ENCODE assay signal across 12 cellular contexts in genomic region chr2:218985021-218985324, GRCh38. TPM values are rescaled to one million over a fixed set of nuclear protein-coding genes. Genes with fewer than 3 reads are reported as not detected.
DNase-seq lines count a peak whose midpoint lies in the region; ATAC-seq and TF ChIP-seq lines count a peak whose summit lies in the region.
"Had no signal": no experiment of that assay in that cellular context is flagged by ENCODE, and none has a peak within 500 bp of the region (broad histone marks: within the 10 kb centered on the region; RNA-seq: fewer than 3 reads in every experiment).

TSS of gene FEV (minus strand) at chr2:218985184. CDS start at chr2:218985075, 109 bp downstream.

- peaks cover 14% of the 10 kb centered on the region for H3K4me1 ChIP-seq in neural progenitor cell
- H3K4me1 ChIP-seq: foreskin keratinocyte, SJCRH30 had no signal

- peaks cover 1% of the 10 kb centered on the region for H3K36me3 Mint-ChIP-seq in central memory CD8-positive, alpha-beta T cell (ENCODE audit: insufficient read depth)
- H3K36me3 Mint-ChIP-seq in neural progenitor cell = no peaks in the 10 kb centered on the region

- H3F3A ChIP-seq in neural progenitor cell (ENCODE audit: low read depth) = peaks cover 7% of the 10 kb centered on the region

- H2AFZ ChIP-seq in neural progenitor cell (replicated peaks) = no peak within 1 kb of the TSS

- H3K36me3 ChIP-seq in neural progenitor cell = no peaks in the 10 kb centered on the region
- H3K36me3 ChIP-seq: SJCRH30 had no signal

- no peak within 1 kb of the TSS for H3K9ac ChIP-seq in neural progenitor cell

- peak within 1 kb of the TSS; percentile 77 for H3K4me2 ChIP-seq in neural progenitor cell

- no peaks in the 10 kb centered on the region for H3K9me3 ChIP-seq in neural progenitor cell (ENCODE audit: low read depth)
- H3K9me3 ChIP-seq: SJCRH30, testis had no signal

- H3K79me2 ChIP-seq in neural progenitor cell (ENCODE audit: low read depth) = no peaks in the 10 kb centered on the region

- DNase-seq in NCI-H1417 (lab: John Stamatoyannopoulos, UW) = peak in 2 of 3 experiments; percentile 61 to 69
- DNase-seq in NCI-H1417 treated with DMSO at 0.1 percent for 48 hours (lab: John Stamatoyannopoulos, UW) = no peak
- peak; percentile 43 for DNase-seq in D341Med (ENCODE audit: low spot score)
- DNase-seq in central memory CD8-positive, alpha-beta T cell (ENCODE audit: low spot score in 2 of 2) = no peak
- peak; percentile 19 for DNase-seq in neural progenitor cell (ENCODE audit: low spot score)
- no peak for DNase-seq in SW 1271 (lab: John Stamatoyannopoulos, UW)
- DNase-seq in stimulated activated CD4-positive, alpha-beta T cell treated with anti-CD3 and anti-CD28 coated beads, Interleukin-12 subunit alpha, Interleukin-12 subunit beta, amount 100 ng/mL, for 4 hours = no peak
- DNase-seq: foreskin keratinocyte, NCI-H187, SJCRH30, testis had no signal

- H3K4me3 Mint-ChIP-seq in central memory CD8-positive, alpha-beta T cell = peak within 1 kb of the TSS; percentile 55
- H3K4me3 Mint-ChIP-seq in neural progenitor cell = peak within 1 kb of the TSS; percentile 79

- H3K9me3 Mint-ChIP-seq in central memory CD8-positive, alpha-beta T cell = no peaks in the 10 kb centered on the region
- peaks cover 1% of the 10 kb centered on the region for H3K9me3 Mint-ChIP-seq in neural progenitor cell

- H3K4me1 Mint-ChIP-seq in central memory CD8-positive, alpha-beta T cell = peaks cover 37% of the 10 kb centered on the region
- peaks cover 12% of the 10 kb centered on the region for H3K4me1 Mint-ChIP-seq in neural progenitor cell

- H4K20me1 ChIP-seq in neural progenitor cell (ENCODE audit: low read depth) = peaks cover 89% of the 10 kb centered on the region

- H3K27me3 ChIP-seq in neural progenitor cell = peaks cover 100% of the 10 kb centered on the region
- H3K27me3 ChIP-seq: SJCRH30 had no signal

- no peak for ATAC-seq in central memory CD8-positive, alpha-beta T cell (replicated peaks; ENCODE audit: extremely low read depth, poor library complexity, severe bottlenecking)
- ATAC-seq in GM18517 (IDR thresholded peaks at IDR 0.05; ENCODE audit: unreplicated experiment) = no peak
- ATAC-seq: foreskin keratinocyte had no signal

- H3K27ac Mint-ChIP-seq in central memory CD8-positive, alpha-beta T cell (ENCODE audit: low read depth) = no peak within 1 kb of the TSS
- no peak within 1 kb of the TSS for H3K27ac Mint-ChIP-seq in neural progenitor cell

- no peak within 1 kb of the TSS for H3K27ac ChIP-seq in neural progenitor cell
- H3K27ac ChIP-seq: foreskin keratinocyte, SJCRH30, testis had no signal

- H3K27me3 Mint-ChIP-seq in central memory CD8-positive, alpha-beta T cell = peaks cover 100% of the 10 kb centered on the region
- peaks cover 82% of the 10 kb centered on the region for H3K27me3 Mint-ChIP-seq in neural progenitor cell (ENCODE audit: insufficient read depth, low read depth)

- TF ChIP-seq CTCF in neural progenitor cell (IDR thresholded peaks at IDR 0.05) = no peak

- peak within 1 kb of the TSS; percentile 32 for H3K4me3 ChIP-seq in neural progenitor cell
- H3K4me3 ChIP-seq: SJCRH30 had no signal

RNA-seq across cellular contexts. Expression of gene FEV, which starts in this region (rescaled TPM):
- not detected in 2 replicates for total RNA-seq in neural progenitor cell (ENCODE audit: low replicate concordance)
- total RNA-seq: foreskin keratinocyte, SJCRH30, testis had no signal

Comparison
In these comparisons a context has a peak if more than half of its experiments do, and no peak if none do; other contexts are left out.
1. DNase-seq: peak in NCI-H1417 (2 of 3) and D341Med (single experiment); none in NCI-H1417 treated with DMSO at 0.1 percent for 48 hours (single experiment), central memory CD8-positive, alpha-beta T cell (0 of 2), SW 1271 (0 of 2) and stimulated activated CD4-positive, alpha-beta T cell treated with anti-CD3 and anti-CD28 coated beads, Interleukin-12 subunit alpha, Interleukin-12 subunit beta, amount 100 ng/mL, for 4 hours (single experiment).
2. Peak in DNase-seq, H3K4me3 ChIP-seq and H3K4me2 ChIP-seq in neural progenitor cell; RNA of the gene not detected or under 1 TPM.